In genomic region chr16:89103781-89104180, GRCh38 we compare ENCODE assay signal across 22 cellular contexts. TPM values are rescaled to one million over a fixed set of nuclear protein-coding genes. Genes with fewer than 3 reads are reported as not detected.
DNase-seq lines count a peak whose midpoint lies in the region; FAIRE-seq and TF ChIP-seq lines count a peak whose summit lies in the region.
"Had no signal": no experiment of that assay in that cellular context is flagged by ENCODE, and none has a peak within 500 bp of the region (broad histone marks: within the 10 kb centered on the region; RNA-seq: fewer than 3 reads in every experiment).

No MANE protein-coding gene starts in this region.

- H3K27ac Mint-ChIP-seq in CD14-positive monocyte, result no peak overlapping the region
- no peak overlapping the region for H3K27ac Mint-ChIP-seq in activated naive CD8-positive, alpha-beta T cell treated with anti-CD3 and anti-CD28 coated beads for 36 hours

- peaks cover 81 to 93% of the 10 kb centered on the region in 2 donors for H3K36me3 Mint-ChIP-seq in CD14-positive monocyte
- peaks cover 28% of the 10 kb centered on the region for H3K36me3 Mint-ChIP-seq in activated naive CD8-positive, alpha-beta T cell treated with anti-CD3 and anti-CD28 coated beads for 36 hours

- no peaks in the 10 kb centered on the region for H3K27me3 ChIP-seq in small intestine (ENCODE audit: control insufficient read depth in 2 of 2, insufficient read depth in 2 of 2, low read length in 2 of 2)
- H3K27me3 ChIP-seq: BE2C, MG63 had no signal

- H3K36me3 ChIP-seq in KOPT-K1 (ENCODE audit: insufficient read depth, low read length), result peaks cover 90% of the 10 kb centered on the region
- peaks cover 16 to 38% of the 10 kb centered on the region in 2 donors for H3K36me3 ChIP-seq in kidney (ENCODE audit: control insufficient read depth in 1 of 2, insufficient read depth in 2 of 2, low read length in 2 of 2)
- H3K36me3 ChIP-seq in small intestine (ENCODE audit: control insufficient read depth in 2 of 2, insufficient read depth in 2 of 2, low read length in 2 of 2), result peaks cover 3 to 12% of the 10 kb centered on the region in 2 donors

- peaks cover 0 to 1% (median under 1%) of the 10 kb centered on the region in 3 donors for H3K27me3 Mint-ChIP-seq in CD14-positive monocyte (ENCODE audit: low read depth in 3 of 3)
- no peaks in the 10 kb centered on the region for H3K27me3 Mint-ChIP-seq in activated naive CD8-positive, alpha-beta T cell treated with anti-CD3 and anti-CD28 coated beads for 36 hours
- H3K27me3 Mint-ChIP-seq: CD4-positive, alpha-beta T cell had no signal

- DNase-seq in CD14-positive monocyte (ENCODE audit: low spot score) (peak; percentile 38), kidney (peak; percentile 52), small intestine (no peak), foreskin fibroblast (no peak), H54 (ENCODE audit: insufficient read length, low spot score) (no peak), T-helper 1 cell (no peak)
- DNase-seq in activated naive CD8-positive, alpha-beta T cell treated with anti-CD3 and anti-CD28 coated beads for 36 hours, result no peak
- DNase-seq: BE2C; CD4-positive, alpha-beta T cell; DMS53; GOT3; KBM-7; MG63; NCI-H1105 treated with DMSO at 0.1 percent for 48 hours; NCI-H146; NCI-H1930; NCI-H2107; NCI-H446; NCI-H524 treated with DMSO at 0.1 percent for 48 hours; NCI-H774; SHP77 had no signal

- peaks cover 22% of the 10 kb centered on the region for H3K4me1 Mint-ChIP-seq in CD14-positive monocyte
- peaks cover 15% of the 10 kb centered on the region for H3K4me1 Mint-ChIP-seq in activated naive CD8-positive, alpha-beta T cell treated with anti-CD3 and anti-CD28 coated beads for 36 hours

- H3K9me3 ChIP-seq in KOPT-K1 (ENCODE audit: insufficient read depth, low read length, poor library complexity, severe bottlenecking) (no peaks in the 10 kb centered on the region), kidney (ENCODE audit: control insufficient read depth in 1 of 2, low read length in 2 of 2) (no peaks in the 10 kb centered on the region), small intestine (ENCODE audit: control insufficient read depth, low read depth) (no peaks in the 10 kb centered on the region)
- H3K9me3 ChIP-seq: BE2C, MG63 had no signal

- TF ChIP-seq CTCF in CD14-positive monocyte (IDR thresholded peaks at IDR 0.05), result no peak
- no peak for TF ChIP-seq CTCF in kidney (IDR thresholded peaks at IDR 0.05; ENCODE audit: borderline replicate concordance, extremely low read depth, insufficient read depth)
- TF ChIP-seq CTCF in foreskin fibroblast (IDR thresholded peaks at IDR 0.05; ENCODE audit: low read depth, low read length), result no peak

- H3K4me3 ChIP-seq in kidney (ENCODE audit: low read length in 2 of 2) (no peak overlapping the region), small intestine (ENCODE audit: low read depth in 1 of 2, low read length in 2 of 2) (no peak overlapping the region), foreskin fibroblast (ENCODE audit: low read depth in 1 of 2, low read length in 2 of 2) (no peak overlapping the region)
- H3K4me3 ChIP-seq: MG63 had no signal

- peaks cover 0 to 10% (median 4%) of the 10 kb centered on the region in 7 donors for H3K9me3 Mint-ChIP-seq in CD14-positive monocyte
- no peaks in the 10 kb centered on the region for H3K9me3 Mint-ChIP-seq in activated naive CD8-positive, alpha-beta T cell treated with anti-CD3 and anti-CD28 coated beads for 36 hours
- H3K9me3 Mint-ChIP-seq: CD4-positive, alpha-beta T cell had no signal

- H3K9ac ChIP-seq in kidney (ENCODE audit: low read length in 2 of 2), result no peak overlapping the region

- H3K4me3 Mint-ChIP-seq in CD14-positive monocyte, result no peak overlapping the region
- H3K4me3 Mint-ChIP-seq in activated naive CD8-positive, alpha-beta T cell treated with anti-CD3 and anti-CD28 coated beads for 36 hours, result no peak overlapping the region
- H3K4me3 Mint-ChIP-seq: CD4-positive, alpha-beta T cell had no signal

- no peak for FAIRE-seq in kidney (lab: Jason Lieb, UNC)
- FAIRE-seq in small intestine (lab: Jason Lieb, UNC), result no peak
- FAIRE-seq in H54 (lab: Jason Lieb, UNC), result no peak

- TF ChIP-seq POLR2A in H54 (IDR thresholded peaks at IDR 0.05; ENCODE audit: low read depth, low read length), result no peak

- H3K4me1 ChIP-seq in kidney (ENCODE audit: control insufficient read depth in 1 of 2, insufficient read depth in 1 of 2, low read depth in 1 of 2, low read length in 2 of 2), result no peaks in the 10 kb centered on the region
- H3K4me1 ChIP-seq in small intestine (ENCODE audit: control insufficient read depth in 2 of 2, insufficient read depth in 1 of 2, low read depth in 1 of 2, low read length in 1 of 2), result peaks cover 4 to 25% of the 10 kb centered on the region in 2 donors

- intact Hi-C loops in CD14-positive monocyte (cut with micrococcal nuclease), result loop anchor here in 1 of 2 donors (10.0 kb wide), 1 partner anchor 91 kb away; no protein-coding TSS in a partner anchor
- intact Hi-C loops in kidney (cut with DNase I), result no loop called here

- H3K27ac ChIP-seq in KOPT-K1 (ENCODE audit: low read depth, low read length, poor library complexity, severe bottlenecking) (peak overlapping the region; percentile 60), kidney (ENCODE audit: low read depth in 2 of 2, low read length in 2 of 2) (no peak overlapping the region), small intestine (ENCODE audit: low read depth in 1 of 2, low read length in 1 of 2) (peak overlapping the region; percentile 75 to 89)

- 66 to 86% (median 77%) methylated on average over 15 to 16 of the region's 16 CpGs for whole genome bisulfite sequencing in small intestine, 3 donors

RNA-seq across cellular contexts. Expression of gene ACSF3, which starts 10.1 kb away (rescaled TPM):
- polyA plus RNA-seq in CD14-positive monocyte (10 to 100 TPM; 23.5 to 26.4 TPM), kidney (ENCODE audit: insufficient read depth, low read depth, low replicate concordance) (39.0 TPM), small intestine (10 to 100 TPM; 49.2 to 93.7 (median 68.1) TPM)
- total RNA-seq in kidney, result 33.2 TPM
- total RNA-seq in activated naive CD8-positive, alpha-beta T cell treated with anti-CD3 and anti-CD28 coated beads for 36 hours, result 10 to 100 TPM; 32.1 to 38.4 TPM

Comparison
In these comparisons a context has a peak if more than half of its experiments do, and no peak if none do; other contexts are left out.
1. DNase-seq: peak in CD14-positive monocyte (single experiment) and kidney (single experiment); none in small intestine (single experiment), foreskin fibroblast (0 of 2), activated naive CD8-positive, alpha-beta T cell treated with anti-CD3 and anti-CD28 coated beads for 36 hours (single experiment), H54 (single experiment) and T-helper 1 cell (0 of 5).
2. H3K27ac ChIP-seq: peak in KOPT-K1 (single experiment) and small intestine (2 of 2); none in kidney (0 of 2).